ENCODE assay signal across 22 cellular contexts in the genomic region with DNA sequence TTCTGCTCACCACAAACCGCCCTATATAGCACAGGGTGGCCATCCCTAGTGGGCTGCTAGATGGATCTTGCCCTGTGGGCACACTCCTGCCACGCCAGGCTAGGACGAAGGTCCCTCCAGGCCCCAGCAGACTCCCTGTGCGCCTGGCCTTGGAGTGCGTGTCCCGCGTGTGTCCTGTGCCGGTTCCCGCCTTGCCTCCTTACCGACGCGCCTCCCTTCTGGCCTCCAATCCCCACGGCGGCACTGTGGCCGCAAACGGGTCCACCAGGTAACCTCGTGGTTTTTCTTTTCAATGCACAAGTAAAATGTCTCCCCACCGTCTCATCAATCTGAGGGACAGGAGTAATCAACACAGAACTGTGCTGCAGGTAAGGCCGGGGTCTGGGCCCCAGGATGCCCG.
"Had no signal": no experiment of that assay in that cellular context is flagged by ENCODE, and none has a peak within 500 bp of the region (broad histone marks: within the 10 kb centered on the region; RNA-seq: fewer than 3 reads in every experiment).

No MANE protein-coding gene starts in this region.

- H3K4me1 Mint-ChIP-seq: immature natural killer cell; memory B cell; natural killer cell; stimulated activated naive B cell treated with anti-CD40 and anti-IgM and Interleukin-4, amounts not matched to agents 10 μg/mL and 1 μg/mL and 100 μg/mL, for 72 hours had no signal

- H3K27me3 ChIP-seq: sigmoid colon, thyroid gland had no signal

- H3K9me3 Mint-ChIP-seq: immature natural killer cell; memory B cell; natural killer cell; stimulated activated naive B cell treated with anti-CD40 and anti-IgM and Interleukin-4, amounts not matched to agents 10 μg/mL and 1 μg/mL and 100 μg/mL, for 72 hours had no signal

- ATAC-seq: left ventricle myocardium superior; natural killer cell; psoas muscle; right cardiac atrium; stimulated activated naive B cell treated with anti-CD40 and anti-IgM and Interleukin-4, amounts not matched to agents 10 μg/mL and 1 μg/mL and 100 μg/mL, for 72 hours had no signal

- H3K27ac ChIP-seq: coronary artery, esophagus squamous epithelium, neutrophil, psoas muscle, sigmoid colon, stomach, thyroid gland had no signal

- H3K9me3 ChIP-seq: esophagus squamous epithelium, neutrophil, psoas muscle, sigmoid colon, stomach, thyroid gland had no signal

- H3K36me3 Mint-ChIP-seq: immature natural killer cell; memory B cell; natural killer cell; stimulated activated naive B cell treated with anti-CD40 and anti-IgM and Interleukin-4, amounts not matched to agents 10 μg/mL and 1 μg/mL and 100 μg/mL, for 72 hours had no signal

- H3K27ac Mint-ChIP-seq: immature natural killer cell; memory B cell; natural killer cell; stimulated activated naive B cell treated with anti-CD40 and anti-IgM and Interleukin-4, amounts not matched to agents 10 μg/mL and 1 μg/mL and 100 μg/mL, for 72 hours had no signal

- H3K36me3 ChIP-seq: esophagus squamous epithelium, neutrophil, sigmoid colon, stomach, thyroid gland had no signal

- H3K4me3 Mint-ChIP-seq: immature natural killer cell; memory B cell; natural killer cell; stimulated activated naive B cell treated with anti-CD40 and anti-IgM and Interleukin-4, amounts not matched to agents 10 μg/mL and 1 μg/mL and 100 μg/mL, for 72 hours had no signal

- H3K4me3 ChIP-seq: coronary artery, esophagus squamous epithelium, lung, psoas muscle, sigmoid colon, stomach, thyroid gland had no signal

- H3K4me1 ChIP-seq: esophagus squamous epithelium, psoas muscle, sigmoid colon, stomach had no signal

- DNase-seq: dermis blood vessel endothelial cell; effector memory CD4-positive, alpha-beta T cell; esophagus squamous epithelium; foreskin melanocyte; hypothalamus; immature natural killer cell; islet precursor cell; kidney glomerular epithelial cell; left ventricle myocardium superior; natural killer cell; psoas muscle; right cardiac atrium; stimulated activated CD4-positive, alpha-beta T cell treated with anti-CD3 and anti-CD28 coated beads, Interleukin-4, amount 100 ng/mL, for 4 hours; stimulated activated naive B cell treated with anti-CD40 and anti-IgM and Interleukin-4, amounts not matched to agents 10 μg/mL and 1 μg/mL and 100 μg/mL, for 72 hours; stomach; thyroid gland; trophoblast cell had no signal
